In the genomic region with DNA sequence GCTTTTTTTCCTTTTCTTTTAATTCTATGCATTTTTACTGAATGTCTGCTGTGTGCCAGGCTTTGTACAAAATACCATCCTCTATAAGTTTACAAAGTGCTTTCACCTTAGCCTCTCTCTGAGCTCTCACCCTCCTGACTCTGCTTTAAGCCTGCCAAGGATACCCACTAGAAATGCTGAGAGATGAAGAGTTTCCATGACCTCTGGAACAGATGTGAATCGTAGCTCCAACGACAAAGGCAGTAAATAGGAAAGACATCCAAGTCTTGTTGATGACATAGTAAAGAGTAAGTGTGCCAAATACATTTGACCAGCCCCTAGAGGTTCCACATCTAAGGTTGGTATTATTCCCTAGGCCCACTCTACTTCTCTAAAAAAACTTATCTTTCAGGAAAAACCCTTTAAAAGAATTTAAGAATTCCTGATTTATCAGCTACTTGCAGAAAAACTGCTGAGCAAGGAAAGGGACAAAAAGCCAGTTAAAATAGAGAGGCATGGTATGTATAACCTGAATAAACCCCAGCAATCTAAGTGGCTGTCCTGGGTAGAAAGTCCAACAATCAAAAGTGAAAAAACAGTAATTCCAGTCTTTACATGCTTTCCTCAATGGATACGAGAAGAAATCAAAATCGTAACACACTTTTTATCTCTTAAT, we compare ENCODE assay signal across 20 cellular contexts. TPM values are rescaled to one million over a fixed set of nuclear protein-coding genes. Genes with fewer than 3 reads are reported as not detected.
A peak's percentile ranks its signal among the peaks of the same experiment; 100 is the strongest.
DNase-seq lines count a peak whose midpoint lies in the region; ATAC-seq, FAIRE-seq and TF ChIP-seq lines count a peak whose summit lies in the region.
"Had no signal": no experiment of that assay in that cellular context is flagged by ENCODE, and none has a peak within 500 bp of the region (broad histone marks: within the 10 kb centered on the region; RNA-seq: fewer than 3 reads in every experiment).

No MANE protein-coding gene starts in this region.

- peak; percentile 20 for FAIRE-seq in H54 (lab: Jason Lieb, UNC)
- FAIRE-seq: GM12878 had no signal

- POLR2A ChIA-PET in CD8-positive, alpha-beta T cell (lab: Charles Lee): no interaction called here

- CTCF ChIA-PET in CD8-positive, alpha-beta T cell (lab: Charles Lee): interaction anchor here (0.5 kb wide), 1 partner anchor 44 kb away, joined by 3 read pairs; no protein-coding TSS in a partner anchor

- no peak overlapping the region for H3K27ac Mint-ChIP-seq in CD8-positive, alpha-beta T cell
- H3K27ac Mint-ChIP-seq: activated CD8-positive, alpha-beta T cell treated with anti-CD3 and anti-CD28 coated beads, Interleukin-2, amount 10 ng/mL, durations not matched to agents 7 days and 5 days; CD8-positive, alpha-beta memory T cell had no signal

- H3K36me3 ChIP-seq in CD8-positive, alpha-beta T cell (ENCODE audit: insufficient read depth, low read length): no peaks in the 10 kb centered on the region
- H3K36me3 ChIP-seq: suprapubic skin had no signal

- H3K27me3 ChIP-seq in CD8-positive, alpha-beta T cell (ENCODE audit: insufficient read depth, low read length): no peaks in the 10 kb centered on the region
- H3K27me3 ChIP-seq: suprapubic skin had no signal

- H3K27me3 Mint-ChIP-seq in CD8-positive, alpha-beta T cell (ENCODE audit: low read depth): no peaks in the 10 kb centered on the region

- H3K9me3 Mint-ChIP-seq in CD8-positive, alpha-beta T cell: no peaks in the 10 kb centered on the region

- ATAC-seq in Right ventricle myocardium superior (ENCODE audit: poor library complexity) (peak; percentile 44), HG03520 (IDR thresholded peaks at IDR 0.05; ENCODE audit: unreplicated experiment) (no peak)
- ATAC-seq in CD8-positive, alpha-beta T cell: no peak
- ATAC-seq: activated CD8-positive, alpha-beta T cell treated with anti-CD3 and anti-CD28 coated beads, Interleukin-2, amount 10 ng/mL, durations not matched to agents 7 days and 5 days; GM12878; left lobe of liver had no signal

- intact Hi-C loops in Right ventricle myocardium superior (cut with DNase I): no loop called here
- intact Hi-C loops in CD8-positive, alpha-beta T cell (cut with DNase I, micrococcal nuclease): no loop called here

- H3K9me3 ChIP-seq in CD8-positive, alpha-beta T cell (ENCODE audit: low read length): no peaks in the 10 kb centered on the region
- H3K9me3 ChIP-seq: suprapubic skin had no signal

- H3K4me3 ChIP-seq in CD8-positive, alpha-beta T cell (ENCODE audit: low read depth, low read length): no peak overlapping the region
- H3K4me3 ChIP-seq: GM12878, suprapubic skin had no signal

- H3K4me1 ChIP-seq in CD8-positive, alpha-beta T cell (ENCODE audit: insufficient read depth, low read length): no peaks in the 10 kb centered on the region

- no peaks in the 10 kb centered on the region for H3K36me3 Mint-ChIP-seq in CD8-positive, alpha-beta T cell
- H3K36me3 Mint-ChIP-seq: CD8-positive, alpha-beta memory T cell had no signal

- TF ChIP-seq CTCF in CD8-positive, alpha-beta T cell (IDR thresholded peaks at IDR 0.05): no peak

- no peak for TF ChIP-seq POLR2A in H54 (IDR thresholded peaks at IDR 0.05; ENCODE audit: low read depth, low read length)

- DNase-seq in H54 (ENCODE audit: insufficient read length, low spot score) (no peak), NCI-H82 treated with DMSO at 0.1 percent for 48 hours (lab: John Stamatoyannopoulos, UW; ENCODE audit: unreplicated experiment) (peak; percentile 52), Right ventricle myocardium superior (no peak), pons (ENCODE audit: low spot score) (peak; percentile 64), HT-29 (ENCODE audit: low spot score) (no peak)
- no peak for DNase-seq in CD8-positive, alpha-beta T cell
- DNase-seq: activated CD4-positive, CD25-positive, alpha-beta regulatory T cell treated with anti-CD3 and anti-CD28 coated beads, Interleukin-2, amount 50 U/mL, for 72 hours; activated CD8-positive, alpha-beta T cell treated with anti-CD3 and anti-CD28 coated beads, Interleukin-2, amount 10 ng/mL, durations not matched to agents 7 days and 5 days; CD8-positive, alpha-beta memory T cell; cortex of kidney; HCEC 1CT; NCI-H1105 treated with DMSO at 0.1 percent for 48 hours; NCI-H2107; NCI-H526 treated with DMSO at 0.1 percent for 48 hours; posterior cingulate gyrus; SW 1271 had no signal

- H3K27ac ChIP-seq in CD8-positive, alpha-beta T cell (ENCODE audit: low read depth, low read length): no peak overlapping the region
- H3K27ac ChIP-seq: suprapubic skin had no signal

- H3K4me3 Mint-ChIP-seq in CD8-positive, alpha-beta T cell: no peak overlapping the region
- H3K4me3 Mint-ChIP-seq: activated CD8-positive, alpha-beta T cell treated with anti-CD3 and anti-CD28 coated beads, Interleukin-2, amount 10 ng/mL, durations not matched to agents 7 days and 5 days; CD8-positive, alpha-beta memory T cell had no signal

- H3K4me1 Mint-ChIP-seq in CD8-positive, alpha-beta T cell (ENCODE audit: low read depth): no peaks in the 10 kb centered on the region
- H3K4me1 Mint-ChIP-seq: CD8-positive, alpha-beta memory T cell had no signal

RNA-seq across cellular contexts. Expression of gene GAB2, which starts 45.4 kb away (rescaled TPM):
- 14.9 TPM for total RNA-seq in Right ventricle myocardium superior
- 1 to 10 TPM; 7.9 to 9.0 TPM for total RNA-seq in CD8-positive, alpha-beta T cell
- total RNA-seq in HT-29 (2014; rRNA removed; shearing (Covaris generic)): 1.8 and 3.6 TPM in 2 replicates

Comparison
In these comparisons a context has a peak if more than half of its experiments do, and no peak if none do; other contexts are left out.
1. DNase-seq: peak in NCI-H82 treated with DMSO at 0.1 percent for 48 hours (single experiment) and pons (single experiment); none in H54 (single experiment), Right ventricle myocardium superior (single experiment), CD8-positive, alpha-beta T cell (0 of 7) and HT-29 (single experiment).